ENCODE assay signal across 24 cellular contexts in the genomic region with DNA sequence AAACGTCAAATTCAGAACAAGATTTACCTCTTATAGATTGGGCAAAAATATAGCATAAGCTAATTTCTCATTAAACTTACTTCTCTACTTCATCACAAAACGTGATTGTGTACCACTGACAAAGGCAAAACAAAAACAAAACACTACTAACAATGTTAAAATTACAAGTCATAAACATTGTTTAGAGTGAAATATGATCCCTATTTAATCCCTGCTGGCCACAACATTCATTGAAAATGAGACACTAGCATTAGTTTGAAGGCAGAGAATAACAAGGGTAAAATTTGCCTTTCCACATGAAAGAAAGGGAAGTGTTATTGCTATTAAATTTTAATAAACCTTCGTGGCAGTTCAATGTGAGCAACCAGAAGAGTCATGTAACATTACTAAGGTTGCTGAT. TPM values are rescaled to one million over a fixed set of nuclear protein-coding genes. Genes with fewer than 3 reads are reported as not detected.
A peak's percentile ranks its signal among the peaks of the same experiment; 100 is the strongest.
DNase-seq lines count a peak whose midpoint lies in the region; ATAC-seq and TF ChIP-seq lines count a peak whose summit lies in the region.
"Had no signal": no experiment of that assay in that cellular context is flagged by ENCODE, and none has a peak within 500 bp of the region (broad histone marks: within the 10 kb centered on the region; RNA-seq: fewer than 3 reads in every experiment).

No MANE protein-coding gene starts in this region.

- TF ChIP-seq CTCF in HEK293 (tag by site-specific recombination; IDR thresholded peaks at IDR 0.05) (no peak), fibroblast of villous mesenchyme (IDR thresholded peaks at IDR 0.05; ENCODE audit: insufficient read depth, low read depth, low read length) (no peak), neural crest cell (conservative IDR thresholded peaks at IDR 0.05) (no peak), RWPE1 (conservative IDR thresholded peaks at IDR 0.05; ENCODE audit: low read depth) (no peak)

- CTCF ChIA-PET in HEK293 (lab: Yijun Ruan, JAX) (no interaction called here), RWPE1 (lab: Yijun Ruan, JAX) (no interaction called here)

- H3K9me3 Mint-ChIP-seq in neural crest cell: no peaks in the 10 kb centered on the region
- H3K9me3 Mint-ChIP-seq: CD8-positive, alpha-beta T cell; naive thymus-derived CD4-positive, alpha-beta T cell; stimulated activated naive CD8-positive, alpha-beta T cell treated with anti-CD3 and anti-CD28 coated beads, Interleukin-15, amount 100 ng/mL, for 72 hours; T-helper 1 cell treated with Interleukin-12 subunit alpha and Interleukin-12 subunit beta and Interleukin-4 antibody, amounts not matched to agents 30 μg/mL and 1 μg/mL, for 36 hours had no signal

- no peaks in the 10 kb centered on the region for H3K27me3 Mint-ChIP-seq in neural crest cell (ENCODE audit: low read depth)
- H3K27me3 Mint-ChIP-seq: naive thymus-derived CD4-positive, alpha-beta T cell; stimulated activated naive CD8-positive, alpha-beta T cell treated with anti-CD3 and anti-CD28 coated beads, Interleukin-15, amount 100 ng/mL, for 72 hours had no signal

- POLR2A ChIA-PET in HEK293 (lab: Yijun Ruan, JAX) (no interaction called here), RWPE1 (lab: Yijun Ruan, JAX; ENCODE audit: low non-redundant PET) (no interaction called here)

- H3K9me3 ChIP-seq in HEK293 (ENCODE audit: control insufficient read depth, insufficient read depth, low read depth, low read length): no peaks in the 10 kb centered on the region
- no peaks in the 10 kb centered on the region for H3K9me3 ChIP-seq in MG63
- H3K9me3 ChIP-seq: transverse colon had no signal

- DNase-seq in NCI-H526 treated with DMSO at 0.1 percent for 48 hours (lab: John Stamatoyannopoulos, UW) (peak; percentile 77), fibroblast of villous mesenchyme (ENCODE audit: low read depth) (peak; percentile 25), neural crest cell (ENCODE audit: low read depth, low spot score) (no peak), MG63 (no peak), RWPE1 (ENCODE audit: low spot score) (no peak)
- DNase-seq: activated CD4-positive, alpha-beta T cell treated with anti-CD3 and anti-CD28 coated beads, Interleukin-2, amount 50 U/mL, for 1 hour; activated gamma-delta T cell treated with Interleukin-2 at 50 U/mL for 16 hours; amygdala; CD8-positive, alpha-beta T cell; effector memory CD4-positive, alpha-beta T cell; GM23248; islet precursor cell; naive thymus-derived CD4-positive, alpha-beta T cell; NCI-H187 treated with DMSO at 0.1 percent for 48 hours; NCI-H446 treated with DMSO at 0.1 percent for 48 hours; Right ventricle myocardium superior; stimulated activated CD4-positive, alpha-beta T cell treated with anti-CD3 and anti-CD28 coated beads, Interleukin-4, amount 100 ng/mL, for 1 hour; stimulated activated naive CD8-positive, alpha-beta T cell treated with anti-CD3 and anti-CD28 coated beads, Interleukin-15, amount 100 ng/mL, for 72 hours; transverse colon had no signal

- H3K4me1 Mint-ChIP-seq in neural crest cell: peaks cover 49% of the 10 kb centered on the region
- H3K4me1 Mint-ChIP-seq: stimulated activated naive CD8-positive, alpha-beta T cell treated with anti-CD3 and anti-CD28 coated beads, Interleukin-15, amount 100 ng/mL, for 72 hours had no signal

- peak overlapping the region; percentile 94 for H3K4me3 Mint-ChIP-seq in neural crest cell
- H3K4me3 Mint-ChIP-seq: CD8-positive, alpha-beta T cell; naive thymus-derived CD4-positive, alpha-beta T cell; stimulated activated naive CD8-positive, alpha-beta T cell treated with anti-CD3 and anti-CD28 coated beads, Interleukin-15, amount 100 ng/mL, for 72 hours; T-helper 1 cell treated with Interleukin-12 subunit alpha and Interleukin-12 subunit beta and Interleukin-4 antibody, amounts not matched to agents 30 μg/mL and 1 μg/mL, for 36 hours had no signal

- peak overlapping the region; percentile 81 for H3K27ac Mint-ChIP-seq in neural crest cell (ENCODE audit: unreplicated experiment)
- H3K27ac Mint-ChIP-seq: CD8-positive, alpha-beta T cell; stimulated activated naive CD8-positive, alpha-beta T cell treated with anti-CD3 and anti-CD28 coated beads, Interleukin-15, amount 100 ng/mL, for 72 hours; T-helper 1 cell treated with Interleukin-12 subunit alpha and Interleukin-12 subunit beta and Interleukin-4 antibody, amounts not matched to agents 30 μg/mL and 1 μg/mL, for 36 hours had no signal

- H3K4me3 ChIP-seq in HEK293 (ENCODE audit: low read depth, low read length): no peak overlapping the region
- H3K4me3 ChIP-seq in fibroblast of villous mesenchyme (ENCODE audit: low read depth, low read length): peak overlapping the region; percentile 59
- H3K4me3 ChIP-seq in MG63: no peak overlapping the region
- H3K4me3 ChIP-seq: GM23248, skin epidermis, transverse colon had no signal

- no peak overlapping the region; the same call in 1 of the 2 replicates for H3K27ac ChIP-seq in HEK293 (ENCODE audit: extremely low read depth, low read depth, low read length)
- H3K27ac ChIP-seq in RWPE1: no peak overlapping the region
- H3K27ac ChIP-seq: GM23248, skin epidermis, transverse colon had no signal

- H3K36me3 ChIP-seq in HEK293 (ENCODE audit: control insufficient read depth in 2 of 2, insufficient read depth in 1 of 2, low read length in 2 of 2) (no peaks in the 10 kb centered on the region), MG63 (no peaks in the 10 kb centered on the region)
- H3K36me3 ChIP-seq: transverse colon had no signal

- H3K36me3 Mint-ChIP-seq in neural crest cell (ENCODE audit: low read depth): no peaks in the 10 kb centered on the region
- H3K36me3 Mint-ChIP-seq: CD8-positive, alpha-beta T cell; naive thymus-derived CD4-positive, alpha-beta T cell had no signal

- H3K4me1 ChIP-seq in HEK293 (ENCODE audit: control insufficient read depth, insufficient read depth, low read length): peaks cover 17% of the 10 kb centered on the region

- ATAC-seq in HG03175 (IDR thresholded peaks at IDR 0.05; ENCODE audit: unreplicated experiment) (no peak), GM21723 (IDR thresholded peaks at IDR 0.05; ENCODE audit: unreplicated experiment) (no peak)
- ATAC-seq: CD8-positive, alpha-beta T cell; naive thymus-derived CD4-positive, alpha-beta T cell; stimulated activated naive CD8-positive, alpha-beta T cell treated with anti-CD3 and anti-CD28 coated beads, Interleukin-15, amount 100 ng/mL, for 72 hours had no signal

- no peaks in the 10 kb centered on the region for H3K27me3 ChIP-seq in MG63
- H3K27me3 ChIP-seq: transverse colon had no signal

TF ChIP-seq in HEK293, 187 proteins besides CTCF, POLR2A, EP300 and RAD21 (continues in another document):
- TF ChIP-seq ZNF621 (tag by site-specific recombination; IDR thresholded peaks at IDR 0.05): no peak
- peak; percentile 61 for TF ChIP-seq PRDM6 (tag by site-specific recombination; IDR thresholded peaks at IDR 0.05)
- TF ChIP-seq ZNF843 (tag by site-specific recombination; IDR thresholded peaks at IDR 0.05): 0 out of 2 replicates have a peak, but pooled peaks have one; percentile 31
- TF ChIP-seq ZNF366 (tag by site-specific recombination; conservative IDR thresholded peaks at IDR 0.05): 0 out of 2 replicates have a peak, but pooled peaks have one; percentile 23
- TF ChIP-seq ZFP41 (tag by site-specific recombination; IDR thresholded peaks at IDR 0.05; ENCODE audit: borderline replicate concordance): no peak
- TF ChIP-seq WT1 (tag by site-specific recombination; IDR thresholded peaks at IDR 0.05): 0 out of 2 replicates have a peak, but pooled peaks have one; percentile 10
- TF ChIP-seq FEZF1 (tag by site-specific recombination; IDR thresholded peaks at IDR 0.05): peak; percentile 46; the same call in 1 of the 2 replicates
- no peak for TF ChIP-seq ZBTB7A (tag by site-specific recombination; IDR thresholded peaks at IDR 0.05; ENCODE audit: low read depth)
- TF ChIP-seq PRDM1 (tag by site-specific recombination; IDR thresholded peaks at IDR 0.05): 0 out of 2 replicates have a peak, but pooled peaks have one; percentile 8
- no peak for TF ChIP-seq ZNF561 (tag by site-specific recombination; IDR thresholded peaks at IDR 0.05; ENCODE audit: borderline replicate concordance)

RNA-seq across cellular contexts. Expression of gene SEMA3A, which starts 45.0 kb away (rescaled TPM):
- total RNA-seq in fibroblast of villous mesenchyme (37.4 and 47.1 TPM in 2 replicates), neural crest cell (21.7 and 24.7 TPM in 2 replicates)
- 72.6 and 89.1 TPM in 2 replicates for total RNA-seq in MG63 (2014; rRNA removed; shearing (Covaris generic); ENCODE audit: low replicate concordance)

Comparison
In these comparisons a context has a peak if more than half of its experiments do, and no peak if none do; other contexts are left out.
1. DNase-seq: peak in NCI-H526 treated with DMSO at 0.1 percent for 48 hours (single experiment) and fibroblast of villous mesenchyme (single experiment); none in neural crest cell (single experiment), MG63 (single experiment) and RWPE1 (single experiment).